Comparison of ENCODE assay signal across 13 cellular contexts in the genomic region with DNA sequence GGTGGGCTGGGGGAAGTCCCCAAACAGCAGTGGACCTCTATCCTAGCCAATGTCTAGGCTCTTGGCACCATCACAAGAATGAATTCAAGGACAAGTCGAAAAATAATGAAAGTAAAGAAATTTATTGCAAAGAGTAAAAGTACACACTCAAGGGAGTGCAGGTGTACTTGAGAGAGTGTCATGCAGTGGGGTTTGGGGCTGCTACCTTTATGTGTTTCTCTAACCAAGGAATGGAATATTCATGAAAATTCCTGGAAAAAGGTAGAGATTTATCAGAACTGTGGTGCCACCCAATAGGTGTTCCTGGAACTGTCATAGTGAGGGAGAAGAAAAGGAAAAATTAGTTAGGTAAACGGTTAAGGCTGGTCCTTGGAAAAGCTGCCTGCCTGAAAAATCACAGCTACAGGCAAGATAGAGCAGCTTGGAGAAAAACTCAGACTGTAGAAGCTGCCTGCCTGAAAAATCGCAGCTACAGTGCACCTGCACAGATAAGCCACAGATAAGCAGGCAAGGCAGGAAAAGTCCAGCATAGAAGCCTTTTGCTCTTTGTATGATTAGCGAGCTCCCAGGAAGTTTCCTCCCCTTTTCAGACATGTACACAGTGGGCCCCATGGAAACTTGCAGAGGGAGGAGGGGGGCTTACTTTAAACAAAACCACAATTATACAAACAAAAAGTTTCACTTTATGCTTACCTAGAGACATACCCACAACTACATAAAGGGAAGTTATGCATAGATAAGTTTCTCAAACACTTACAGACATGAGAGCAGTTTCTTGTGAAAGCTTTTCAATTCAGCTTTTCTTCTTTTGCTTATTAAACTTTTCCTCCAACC.
DNase-seq lines count a peak whose midpoint lies in the region; ATAC-seq and TF ChIP-seq lines count a peak whose summit lies in the region.
"Had no signal": no experiment of that assay in that cellular context is flagged by ENCODE, and none has a peak within 500 bp of the region (broad histone marks: within the 10 kb centered on the region; RNA-seq: fewer than 3 reads in every experiment).

No MANE protein-coding gene starts in this region.

- H4K20me1 ChIP-seq in neural progenitor cell (ENCODE audit: low read depth): no peaks in the 10 kb centered on the region

- no peaks in the 10 kb centered on the region for H3F3A ChIP-seq in neural progenitor cell (ENCODE audit: low read depth)

- peak in 1 of 3 donors; percentile 20 for DNase-seq in CD4-positive, CD25-positive, alpha-beta regulatory T cell
- peak; percentile 30 for DNase-seq in GM19240 (ENCODE audit: insufficient read length, low spot score)
- no peak for DNase-seq in SW 1271 (lab: John Stamatoyannopoulos, UW)
- no peak for DNase-seq in neural progenitor cell (ENCODE audit: low spot score)
- no peak for DNase-seq in NOMO-1 treated with DMSO at 0.1 percent for 48 hours (lab: John Stamatoyannopoulos, UW; ENCODE audit: unreplicated experiment)
- no peak for DNase-seq in activated CD4-positive, alpha-beta T cell treated with anti-CD3 and anti-CD28 coated beads for 1 hour
- DNase-seq: activated CD4-positive, alpha-beta T cell treated with anti-CD3 and anti-CD28 coated beads for 48 hours; amygdala; islet precursor cell; NCI-H187 had no signal

- TF ChIP-seq CTCF in VCaP (conservative IDR thresholded peaks at IDR 0.05): no peak
- no peak for TF ChIP-seq CTCF in neural progenitor cell (IDR thresholded peaks at IDR 0.05)

- no peak overlapping the region for H3K4me3 ChIP-seq in CD4-positive, CD25-positive, alpha-beta regulatory T cell (ENCODE audit: low read depth, low read length)
- no peak overlapping the region for H3K4me3 ChIP-seq in neural progenitor cell

- peaks cover 17% of the 10 kb centered on the region for H3K36me3 Mint-ChIP-seq in CD4-positive, CD25-positive, alpha-beta regulatory T cell
- H3K36me3 Mint-ChIP-seq in neural progenitor cell: peaks cover 29% of the 10 kb centered on the region

- H3K4me2 ChIP-seq in neural progenitor cell: no peak overlapping the region

- no peak overlapping the region for H3K4me3 Mint-ChIP-seq in CD4-positive, CD25-positive, alpha-beta regulatory T cell
- H3K4me3 Mint-ChIP-seq in neural progenitor cell: no peak overlapping the region

- no peaks in the 10 kb centered on the region for H3K27me3 ChIP-seq in CD4-positive, CD25-positive, alpha-beta regulatory T cell (ENCODE audit: control insufficient read depth, insufficient read depth, low read length)
- no peaks in the 10 kb centered on the region for H3K27me3 ChIP-seq in neural progenitor cell

- H3K9ac ChIP-seq in neural progenitor cell: no peak overlapping the region
- H3K9ac ChIP-seq: parathyroid adenoma had no signal

- peak in 1 of 2 donors; percentile 12 for ATAC-seq in CD4-positive, CD25-positive, alpha-beta regulatory T cell (ENCODE audit: low read depth in 2 of 2)
- peak; percentile 83 for ATAC-seq in HG02973 (IDR thresholded peaks at IDR 0.05; ENCODE audit: unreplicated experiment)

- peaks cover 0 to 3% (median 0%) of the 10 kb centered on the region in 7 donors for H3K9me3 Mint-ChIP-seq in CD4-positive, CD25-positive, alpha-beta regulatory T cell
- H3K9me3 Mint-ChIP-seq in neural progenitor cell: peaks cover 20% of the 10 kb centered on the region

- no peaks in the 10 kb centered on the region for H3K27me3 Mint-ChIP-seq in CD4-positive, CD25-positive, alpha-beta regulatory T cell
- no peaks in the 10 kb centered on the region for H3K27me3 Mint-ChIP-seq in neural progenitor cell (ENCODE audit: insufficient read depth, low read depth)

- H3K27ac Mint-ChIP-seq in CD4-positive, CD25-positive, alpha-beta regulatory T cell: peak overlapping the region in 2 of 3 donors; percentile 9 to 37
- no peak overlapping the region for H3K27ac Mint-ChIP-seq in neural progenitor cell

- no peaks in the 10 kb centered on the region for H3K4me1 ChIP-seq in CD4-positive, CD25-positive, alpha-beta regulatory T cell (ENCODE audit: control insufficient read depth, insufficient read depth, low read length, poor library complexity, severe bottlenecking)
- no peaks in the 10 kb centered on the region for H3K4me1 ChIP-seq in neural progenitor cell
- H3K4me1 ChIP-seq: parathyroid adenoma had no signal

- H3K9me3 ChIP-seq in CD4-positive, CD25-positive, alpha-beta regulatory T cell (ENCODE audit: control insufficient read depth in 2 of 2, low read length in 2 of 2): no peaks in the 10 kb centered on the region
- H3K9me3 ChIP-seq in neural progenitor cell (ENCODE audit: low read depth): no peaks in the 10 kb centered on the region

- no peak overlapping the region for H3K27ac ChIP-seq in CD4-positive, CD25-positive, alpha-beta regulatory T cell (ENCODE audit: insufficient read depth, low read length, poor library complexity, severe bottlenecking)
- peak overlapping the region; percentile 89 for H3K27ac ChIP-seq in VCaP
- no peak overlapping the region for H3K27ac ChIP-seq in neural progenitor cell
- H3K27ac ChIP-seq: parathyroid adenoma had no signal

- no peaks in the 10 kb centered on the region for H3K79me2 ChIP-seq in neural progenitor cell (ENCODE audit: low read depth)
- H3K79me2 ChIP-seq: parathyroid adenoma had no signal

- peaks cover 0 to 11% (median 1%) of the 10 kb centered on the region in 4 donors for H3K4me1 Mint-ChIP-seq in CD4-positive, CD25-positive, alpha-beta regulatory T cell
- no peaks in the 10 kb centered on the region for H3K4me1 Mint-ChIP-seq in neural progenitor cell

- H3K36me3 ChIP-seq in CD4-positive, CD25-positive, alpha-beta regulatory T cell (ENCODE audit: control insufficient read depth, insufficient read depth, low read length): no peaks in the 10 kb centered on the region
- H3K36me3 ChIP-seq in neural progenitor cell: no peaks in the 10 kb centered on the region

- H2AFZ ChIP-seq in neural progenitor cell (replicated peaks): no peak overlapping the region
- H2AFZ ChIP-seq: parathyroid adenoma had no signal
